ENCODE assay signal across 32 cellular contexts in genomic region chr2:129004485-129004884, GRCh38.
A peak's percentile ranks its signal among the peaks of the same experiment; 100 is the strongest.
DNase-seq lines count a peak whose midpoint lies in the region; ATAC-seq and TF ChIP-seq lines count a peak whose summit lies in the region.
"Had no signal": no experiment of that assay in that cellular context is flagged by ENCODE, and none has a peak within 500 bp of the region (broad histone marks: within the 10 kb centered on the region; RNA-seq: fewer than 3 reads in every experiment).

No MANE protein-coding gene starts in this region.

- no peaks in the 10 kb centered on the region for H3K27me3 ChIP-seq in MG63
- H3K27me3 ChIP-seq: brain microvascular endothelial cell, esophagus squamous epithelium, foreskin keratinocyte, SJSA1, stomach had no signal

- H3K4me3 ChIP-seq in mucosa of descending colon (no peak overlapping the region), MG63 (no peak overlapping the region)
- H3K4me3 ChIP-seq: esophagus squamous epithelium, GM12878, heart left ventricle, prostate gland, SJSA1, stomach had no signal

- ATAC-seq in mucosa of descending colon (peak; percentile 90), GM21737 (IDR thresholded peaks at IDR 0.05; ENCODE audit: unreplicated experiment) (no peak), HG02642 (IDR thresholded peaks at IDR 0.05; ENCODE audit: poor library complexity, unreplicated experiment) (no peak)
- ATAC-seq: foreskin keratinocyte, GM12878, heart left ventricle, natural killer cell, sciatic nerve had no signal

- peaks cover 4% of the 10 kb centered on the region for H3K4me1 ChIP-seq in mucosa of descending colon (ENCODE audit: low read depth)
- H3K4me1 ChIP-seq: heart left ventricle, prostate gland, SJSA1, stomach had no signal

- H3K36me3 ChIP-seq in mucosa of descending colon (ENCODE audit: low read depth) (no peaks in the 10 kb centered on the region), MG63 (no peaks in the 10 kb centered on the region)
- H3K36me3 ChIP-seq: brain microvascular endothelial cell, esophagus squamous epithelium, heart left ventricle, prostate gland, SJSA1, stomach, WERI-Rb-1 had no signal

- H3K9me3 ChIP-seq in mucosa of descending colon (no peaks in the 10 kb centered on the region), MG63 (no peaks in the 10 kb centered on the region)
- H3K9me3 ChIP-seq: esophagus squamous epithelium, heart left ventricle, prostate gland, SJSA1, stomach had no signal

- intact Hi-C loops in mucosa of descending colon (cut with DNase I, micrococcal nuclease), result no loop called here

- peak; percentile 95 for DNase-seq in NCI-H2107 treated with DMSO at 0.1 percent for 48 hours (lab: John Stamatoyannopoulos, UW; ENCODE audit: unreplicated experiment)
- no peak for DNase-seq in NCI-H2107 (lab: John Stamatoyannopoulos, UW)
- DNase-seq in NCI-H2029 (lab: John Stamatoyannopoulos, UW), result peak; percentile 77
- peak; percentile 11 to 24 for DNase-seq in NCI-H526 (lab: John Stamatoyannopoulos, UW)
- DNase-seq in mucosa of descending colon, result peak in 1 of 3 donors; percentile 56
- no peak for DNase-seq in MG63
- DNase-seq: activated CD4-positive, alpha-beta T cell treated with anti-CD3 and anti-CD28 coated beads for 48 hours; activated T-cell treated with anti-CD3 and anti-CD28 coated beads for 4 hours; amygdala; brain microvascular endothelial cell; Calu3; cerebellar nuclear complex; esophagus squamous epithelium; foreskin keratinocyte; H7; heart left ventricle; kidney; natural killer cell; NCI-H1930; NCI-H82; nucleus accumbens; stimulated activated CD4-positive, alpha-beta T cell treated with anti-CD3 and anti-CD28 coated beads, Interleukin-12 subunit alpha, Interleukin-12 subunit beta, amount 100 ng/mL, for 4 hours; stimulated activated CD4-positive, alpha-beta T cell treated with anti-CD3 and anti-CD28 coated beads, Interleukin-2, amount 100 ng/mL, for 48 hours; stomach; T1000; WERI-Rb-1 had no signal

- no peak for TF ChIP-seq CTCF in mucosa of descending colon (IDR thresholded peaks at IDR 0.05)

Comparison
In these comparisons a context has a peak if more than half of its experiments do, and no peak if none do; other contexts are left out.
1. DNase-seq: peak in NCI-H2107 treated with DMSO at 0.1 percent for 48 hours (single experiment), NCI-H2029 (single experiment) and NCI-H526 (2 of 2); none in NCI-H2107 (single experiment) and MG63 (single experiment).